ENCODE assay signal across 8 cellular contexts in genomic region chr17:48647103-48647963, GRCh38. TPM values are rescaled to one million over a fixed set of nuclear protein-coding genes. Genes with fewer than 3 reads are reported as not detected.
A peak's percentile ranks its signal among the peaks of the same experiment; 100 is the strongest.
DNase-seq lines count a peak whose midpoint lies in the region; ATAC-seq and TF ChIP-seq lines count a peak whose summit lies in the region.

No MANE protein-coding gene starts in this region.

- H3K9me3 ChIP-seq in right cardiac atrium (ENCODE audit: control insufficient read depth, low read length) = no peaks in the 10 kb centered on the region
- H3K9me3 ChIP-seq in right atrium auricular region = no peaks in the 10 kb centered on the region
- H3K9me3 ChIP-seq in left lung = no peaks in the 10 kb centered on the region
- no peaks in the 10 kb centered on the region for H3K9me3 ChIP-seq in upper lobe of left lung

- H3K36me3 ChIP-seq in right atrium auricular region (no peaks in the 10 kb centered on the region), left lung (no peaks in the 10 kb centered on the region), upper lobe of left lung (no peaks in the 10 kb centered on the region)

- H3K27ac Mint-ChIP-seq in activated CD8-positive, alpha-beta T cell treated with anti-CD3 and anti-CD28 coated beads for 36 hours = no peak overlapping the region

- intact Hi-C loops in right cardiac atrium (cut with DNase I) = no loop called here
- intact Hi-C loops in activated CD8-positive, alpha-beta T cell treated with anti-CD3 and anti-CD28 coated beads for 36 hours (cut with micrococcal nuclease) = no loop called here
- intact Hi-C loops in left lung (cut with DNase I) = no loop called here

- ATAC-seq in right cardiac atrium (no peak), left lung (peak; percentile 22), upper lobe of left lung (ENCODE audit: low FRiP score in 2 of 2) (no peak), HG02610 (IDR thresholded peaks at IDR 0.05; ENCODE audit: unreplicated experiment) (no peak), HG03039 (IDR thresholded peaks at IDR 0.05; ENCODE audit: unreplicated experiment) (no peak)
- peak; percentile 18 for ATAC-seq in activated CD8-positive, alpha-beta T cell treated with anti-CD3 and anti-CD28 coated beads for 36 hours

- H3K4me1 ChIP-seq in right cardiac atrium (ENCODE audit: control insufficient read depth, insufficient read depth, low read length) = no peaks in the 10 kb centered on the region
- peaks cover 0 to 15% of the 10 kb centered on the region in 2 donors for H3K4me1 ChIP-seq in right atrium auricular region
- H3K4me1 ChIP-seq in left lung = peaks cover 0 to 14% of the 10 kb centered on the region in 2 donors
- peaks cover 10 to 21% (median 14%) of the 10 kb centered on the region in 4 donors for H3K4me1 ChIP-seq in upper lobe of left lung

- CTCF ChIA-PET in activated CD8-positive, alpha-beta T cell treated with anti-CD3 and anti-CD28 coated beads for 36 hours (lab: Charles Lee) = interaction anchor here (0.6 to 4.5 kb wide), 5 partner anchors 11 to 31 kb away, joined by 3 to 30 read pairs (median 4); no protein-coding TSS in a partner anchor

- DNase-seq in right cardiac atrium = no peak
- no peak for DNase-seq in right atrium auricular region (ENCODE audit: low spot score)
- no peak for DNase-seq in activated CD8-positive, alpha-beta T cell treated with anti-CD3 and anti-CD28 coated beads for 36 hours
- peak in 1 of 2 donors; percentile 77 for DNase-seq in left lung
- DNase-seq in upper lobe of left lung = peak in 1 of 2 donors; percentile 68
- no peak for DNase-seq in medulla oblongata (ENCODE audit: extremely low spot score)

- H3K27me3 Mint-ChIP-seq in activated CD8-positive, alpha-beta T cell treated with anti-CD3 and anti-CD28 coated beads for 36 hours = peaks cover 57% of the 10 kb centered on the region

- H3K9me3 Mint-ChIP-seq in activated CD8-positive, alpha-beta T cell treated with anti-CD3 and anti-CD28 coated beads for 36 hours = no peaks in the 10 kb centered on the region

- no peak for TF ChIP-seq EP300 in upper lobe of left lung (IDR thresholded peaks at IDR 0.05)

- POLR2A ChIA-PET in activated CD8-positive, alpha-beta T cell treated with anti-CD3 and anti-CD28 coated beads for 36 hours (lab: Charles Lee) = interaction anchor here (0.6 kb wide), 1 partner anchor 46 kb away, joined by 5 read pairs; no protein-coding TSS in a partner anchor

- H3K4me3 ChIP-seq in right cardiac atrium (ENCODE audit: low read length) (peak overlapping the region; percentile 11), right atrium auricular region (peak overlapping the region in 1 of 2 donors; percentile 40), left lung (peak overlapping the region; percentile 13 to 34), upper lobe of left lung (peak overlapping the region in 3 of 4 donors; percentile 32 to 46 (median 44))

- H3K27me3 ChIP-seq in right cardiac atrium (ENCODE audit: control insufficient read depth, insufficient read depth) (no peaks in the 10 kb centered on the region), right atrium auricular region (peaks cover 22 to 23% of the 10 kb centered on the region in 2 donors), left lung (peaks cover 72 to 100% of the 10 kb centered on the region in 2 donors), upper lobe of left lung (peaks cover 0 to 35% (median 14%) of the 10 kb centered on the region in 4 donors)

- H3K36me3 Mint-ChIP-seq in activated CD8-positive, alpha-beta T cell treated with anti-CD3 and anti-CD28 coated beads for 36 hours (ENCODE audit: low read depth) = no peaks in the 10 kb centered on the region

- TF ChIP-seq POLR2A in upper lobe of left lung (IDR thresholded peaks at IDR 0.05) = no peak

- H3K4me1 Mint-ChIP-seq in activated CD8-positive, alpha-beta T cell treated with anti-CD3 and anti-CD28 coated beads for 36 hours (ENCODE audit: low read depth) = peaks cover 17% of the 10 kb centered on the region

- no peak overlapping the region for H3K27ac ChIP-seq in right cardiac atrium (ENCODE audit: low read length)
- no peak overlapping the region for H3K27ac ChIP-seq in right atrium auricular region
- no peak overlapping the region for H3K27ac ChIP-seq in left lung
- no peak overlapping the region for H3K27ac ChIP-seq in upper lobe of left lung

- WGBS in right cardiac atrium = 1% methylated on average over 30 of the region's 30 CpGs
- 3 to 5% methylated on average over 22 to 30 of the region's 30 CpGs for WGBS in upper lobe of left lung, 2 donors

- TF ChIP-seq CTCF in right atrium auricular region (IDR thresholded peaks at IDR 0.05) (no peak), left lung (IDR thresholded peaks at IDR 0.05) (no peak), upper lobe of left lung (IDR thresholded peaks at IDR 0.05) (no peak)
- no peak for TF ChIP-seq CTCF in activated CD8-positive, alpha-beta T cell treated with anti-CD3 and anti-CD28 coated beads for 36 hours (IDR thresholded peaks at IDR 0.05)

- H3K4me3 Mint-ChIP-seq in activated CD8-positive, alpha-beta T cell treated with anti-CD3 and anti-CD28 coated beads for 36 hours = peak overlapping the region; percentile 67

RNA-seq across cellular contexts. Expression of gene HOXB9, which starts 21.2 kb away (rescaled TPM):
- not detected for total RNA-seq in right cardiac atrium
- polyA plus RNA-seq in right cardiac atrium = 0.02 TPM
- total RNA-seq in right atrium auricular region = not detected
- 1 to 10 TPM; 6.9 to 7.0 TPM for total RNA-seq in activated CD8-positive, alpha-beta T cell treated with anti-CD3 and anti-CD28 coated beads for 36 hours
- total RNA-seq in left lung = not detected
- under 1 TPM in 3 of 6 donors, not detected in 3; 0.20 to 0.30 (median 0.29) TPM for total RNA-seq in upper lobe of left lung

RNA-seq across cellular contexts. Expression of gene HOXB8, which starts 32.2 kb away (rescaled TPM):
- not detected for total RNA-seq in right cardiac atrium
- polyA plus RNA-seq in right cardiac atrium = not detected
- not detected for total RNA-seq in right atrium auricular region
- not detected for total RNA-seq in activated CD8-positive, alpha-beta T cell treated with anti-CD3 and anti-CD28 coated beads for 36 hours
- total RNA-seq in left lung = under 1 TPM; 0.32 to 0.39 TPM
- under 1 TPM in 2 of 6 donors, not detected in 4; 0.23 to 0.27 TPM for total RNA-seq in upper lobe of left lung

RNA-seq across cellular contexts. Expression of gene HOXB7, which starts 36.5 kb away (rescaled TPM):
- total RNA-seq in right cardiac atrium = under 1 TPM; 0.50 to 0.80 (median 0.59) TPM
- 0.48 TPM for polyA plus RNA-seq in right cardiac atrium
- under 1 TPM; 0.24 to 0.78 TPM for total RNA-seq in right atrium auricular region
- total RNA-seq in activated CD8-positive, alpha-beta T cell treated with anti-CD3 and anti-CD28 coated beads for 36 hours = 1 to 10 TPM in 1 of 2 experiments, under 1 TPM in 1; 0.50 to 1.0 TPM
- 1 to 10 TPM; 2.4 to 3.0 TPM for total RNA-seq in left lung
- 1 to 10 TPM in 5 of 6 donors, not detected in 1; 1.1 to 3.7 (median 1.3) TPM for total RNA-seq in upper lobe of left lung

RNA-seq across cellular contexts. Expression of gene HOXB6, which starts 42.5 kb away (rescaled TPM):
- 1 to 10 TPM in 2 of 4 donors, under 1 TPM in 2; 0.74 to 1.8 (median 1.0) TPM for total RNA-seq in right cardiac atrium
- 1.1 TPM for polyA plus RNA-seq in right cardiac atrium
- 1 to 10 TPM in 1 of 2 donors, under 1 TPM in 1; 0.82 to 2.6 TPM for total RNA-seq in right atrium auricular region
- total RNA-seq in activated CD8-positive, alpha-beta T cell treated with anti-CD3 and anti-CD28 coated beads for 36 hours = not detected
- 1 to 10 TPM; 5.1 to 6.7 TPM for total RNA-seq in left lung
- 10 to 100 TPM in 2 of 6 donors, 1 to 10 TPM in 4; 1.1 to 11.3 (median 7.0) TPM for total RNA-seq in upper lobe of left lung

RNA-seq across cellular contexts. Expression of gene HOXB5, which starts 53.8 kb away (rescaled TPM):
- total RNA-seq in right cardiac atrium (under 1 TPM in 3 of 4 donors, not detected in 1; 0.12 to 0.37 (median 0.14) TPM), right atrium auricular region (not detected), left lung (1 to 10 TPM; 3.3 to 4.2 TPM), upper lobe of left lung (1 to 10 TPM in 4 of 6 donors, under 1 TPM in 2; 0.39 to 5.0 (median 1.5) TPM)
- 0.14 TPM for polyA plus RNA-seq in right cardiac atrium
- total RNA-seq in activated CD8-positive, alpha-beta T cell treated with anti-CD3 and anti-CD28 coated beads for 36 hours = not detected

Comparison
In these comparisons a context has a peak if more than half of its experiments do, and no peak if none do; other contexts are left out.
1. ATAC-seq: peak in activated CD8-positive, alpha-beta T cell treated with anti-CD3 and anti-CD28 coated beads for 36 hours (single experiment) and left lung (single experiment); none in right cardiac atrium (0 of 2), upper lobe of left lung (0 of 2), HG02610 (single experiment) and HG03039 (single experiment).
2. RNA of gene HOXB9, which starts 21.2 kb away (total RNA-seq): 6.9 to 7.0 TPM in activated CD8-positive, alpha-beta T cell treated with anti-CD3 and anti-CD28 coated beads for 36 hours; 0.20 to 0.30 TPM in upper lobe of left lung, not detected in right cardiac atrium, not detected in right atrium auricular region and not detected in left lung; every median in the first group is over 4 times any median in the second.